Comparison of ENCODE assay signal across 1 cellular context in the genomic region with DNA sequence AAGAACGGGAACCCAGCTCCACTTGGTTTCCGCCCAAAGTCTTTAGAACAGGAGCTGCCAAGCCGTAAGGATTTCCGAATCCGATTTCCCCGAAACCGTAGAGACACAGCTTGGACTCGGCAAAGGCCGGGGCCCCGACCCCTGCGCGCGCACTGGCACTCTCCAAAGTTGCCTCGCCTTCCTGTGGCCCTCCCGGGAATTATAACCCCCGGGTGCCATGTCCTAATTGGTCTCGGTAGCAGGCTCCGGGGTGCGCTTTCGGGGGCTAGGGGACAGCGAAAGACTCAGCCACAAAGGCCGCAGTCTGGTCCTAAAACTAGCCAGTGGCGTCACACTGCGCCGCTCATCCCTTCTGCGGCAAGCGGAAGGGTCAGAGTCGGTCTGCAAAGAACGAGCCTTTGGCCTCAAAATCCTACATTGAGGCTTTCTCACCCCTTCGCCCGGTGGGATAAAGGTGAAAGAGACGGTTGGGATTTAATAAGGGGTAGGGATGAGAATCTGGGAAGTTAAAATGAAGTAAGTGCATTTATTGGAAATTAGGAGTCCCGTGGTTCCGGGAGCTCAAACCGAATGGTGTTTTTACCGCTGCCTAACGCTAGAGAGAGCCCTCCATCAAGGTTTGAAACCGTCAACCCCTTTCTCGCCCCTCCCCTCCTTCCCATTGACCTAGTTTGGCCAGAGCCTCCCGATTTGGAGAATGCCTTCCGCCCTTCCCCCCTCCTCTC.
TF ChIP-seq lines count a peak whose summit lies in the region.

No MANE protein-coding gene starts in this region.

TF ChIP-seq in endothelial cell of umbilical vein, 7 proteins besides CTCF, POLR2A, EP300 and RAD21 (continued from another document):
- TF ChIP-seq MYC (IDR thresholded peaks at IDR 0.05; ENCODE audit: low read depth, low read length) (no peak), POLR2AphosphoS5 (IDR thresholded peaks at IDR 0.05; ENCODE audit: insufficient read depth, low read depth, low read length) (no peak), FOS (IDR thresholded peaks at IDR 0.05; ENCODE audit: borderline replicate concordance, insufficient read depth, low read length) (no peak), JUN (IDR thresholded peaks at IDR 0.05; ENCODE audit: borderline replicate concordance, insufficient read depth, insufficient read length, low read depth) (no peak), EZH2 (IDR thresholded peaks at IDR 0.05; ENCODE audit: borderline replicate concordance, low read depth, low read length, severe bottlenecking) (no peak)
- TF ChIP-seq, protein P1, sequence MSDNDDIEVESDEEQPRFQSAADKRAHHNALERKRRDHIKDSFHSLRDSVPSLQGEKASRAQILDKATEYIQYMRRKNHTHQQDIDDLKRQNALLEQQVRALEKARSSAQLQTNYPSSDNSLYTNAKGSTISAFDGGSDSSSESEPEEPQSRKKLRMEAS (IDR thresholded peaks at IDR 0.05; ENCODE audit: insufficient read depth, insufficient read length): no peak
